In the genomic region with DNA sequence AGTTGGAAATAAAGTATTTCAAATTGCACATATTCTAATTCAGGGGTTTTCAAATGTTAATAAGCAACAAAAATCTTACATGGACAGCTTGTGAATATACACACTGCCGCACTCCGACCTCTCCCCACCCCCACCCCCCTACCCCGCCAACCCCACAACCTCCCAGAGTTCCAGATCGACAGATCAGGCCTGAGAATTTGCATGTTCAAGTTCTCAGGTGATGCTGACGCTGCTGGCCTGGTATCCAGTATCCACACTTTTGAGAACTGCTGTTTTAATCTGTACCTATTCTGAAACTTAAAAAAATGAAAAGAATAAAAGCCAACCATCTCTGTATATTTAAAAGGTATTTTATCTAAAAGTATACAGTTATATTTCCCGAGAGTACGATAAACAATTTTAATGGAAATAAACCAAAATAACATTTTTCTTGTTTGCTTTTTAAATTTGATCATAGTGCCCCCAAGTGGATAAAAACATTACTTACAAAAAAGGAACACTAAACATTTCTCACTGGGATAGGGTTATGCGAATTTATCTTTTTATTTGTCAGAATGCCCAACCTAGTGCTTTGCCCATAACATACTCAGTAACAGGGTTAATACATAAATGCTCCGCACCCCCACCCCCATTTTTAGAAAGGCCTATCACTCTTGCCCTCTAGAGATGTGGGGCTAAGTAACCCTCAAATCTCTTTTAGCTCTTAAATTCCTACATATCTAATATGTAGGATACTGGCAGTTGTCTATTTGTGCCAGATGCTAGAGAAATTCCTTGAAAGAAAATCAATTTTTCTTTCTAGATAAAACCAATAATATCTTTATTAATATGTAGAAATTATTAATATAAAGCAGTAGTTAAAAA, we compare ENCODE assay signal across 12 cellular contexts.
DNase-seq lines count a peak whose midpoint lies in the region; ATAC-seq, FAIRE-seq and TF ChIP-seq lines count a peak whose summit lies in the region.
"Had no signal": no experiment of that assay in that cellular context is flagged by ENCODE, and none has a peak within 500 bp of the region (broad histone marks: within the 10 kb centered on the region; RNA-seq: fewer than 3 reads in every experiment).

No MANE protein-coding gene starts in this region.

- H3K27ac ChIP-seq in heart left ventricle, result no peak overlapping the region
- H3K27ac ChIP-seq in OCI-LY7 (ENCODE audit: low read depth, low read length, poor library complexity, severe bottlenecking), result no peak overlapping the region
- H3K27ac ChIP-seq in right cardiac atrium (ENCODE audit: low read length), result no peak overlapping the region
- H3K27ac ChIP-seq: SK-N-MC had no signal

- no peaks in the 10 kb centered on the region for H3K4me1 ChIP-seq in heart left ventricle
- H3K4me1 ChIP-seq in OCI-LY7 (ENCODE audit: insufficient read depth, low read length, poor library complexity, severe bottlenecking), result no peaks in the 10 kb centered on the region
- H3K4me1 ChIP-seq in right cardiac atrium (ENCODE audit: control insufficient read depth, insufficient read depth, low read length), result no peaks in the 10 kb centered on the region

- DNase-seq in heart left ventricle, result no peak
- no peak for DNase-seq in Right ventricle myocardium superior
- no peak for DNase-seq in OCI-LY7 (ENCODE audit: low spot score)
- DNase-seq in fibroblast of the aortic adventitia (ENCODE audit: low read depth), result peak; percentile 50
- DNase-seq in urothelium cell line (ENCODE audit: low spot score), result peak; percentile 2
- DNase-seq in right cardiac atrium, result no peak
- DNase-seq: DMS79 treated with DMSO at 0.1 percent for 48 hours; naive B cell; stimulated activated naive CD4-positive, alpha-beta T cell treated with Interleukin-2 at 50 U/mL for 16 hours had no signal

- no peaks in the 10 kb centered on the region for H3K79me2 ChIP-seq in OCI-LY7 (ENCODE audit: insufficient read depth, low read depth, low read length)

- BruUV-seq in OCI-LY7 (replicated peaks; lab: Mats Ljungman, UMichigan), result no TSS peak

- no peaks in the 10 kb centered on the region for H3K9me2 ChIP-seq in OCI-LY7 (ENCODE audit: insufficient read depth, low read length)

- intact Hi-C loops in heart left ventricle (cut with DNase I), result loop anchor here in 6 of 10 donors (5.0 to 10.0 kb wide), 3 partner anchors 315 to 440 kb away; no protein-coding TSS in a partner anchor
- intact Hi-C loops in Right ventricle myocardium superior (cut with DNase I), result no loop called here
- intact Hi-C loops in OCI-LY7 (cut with micrococcal nuclease; ENCODE audit: unreplicated experiment), result loop anchor here (2.0 kb wide), 1 partner anchor 440 kb away; no protein-coding TSS in a partner anchor
- intact Hi-C loops in right cardiac atrium (cut with DNase I), result loop anchor here in 2 of 4 donors (10.0 kb wide), 2 partner anchors 308 to 438 kb away; no protein-coding TSS in a partner anchor

- no peaks in the 10 kb centered on the region for H3K9me3 ChIP-seq in heart left ventricle
- H3K9me3 ChIP-seq in OCI-LY7 (ENCODE audit: low read length), result no peaks in the 10 kb centered on the region
- H3K9me3 ChIP-seq in right cardiac atrium (ENCODE audit: control insufficient read depth, low read length), result no peaks in the 10 kb centered on the region

- H3K4me2 ChIP-seq in OCI-LY7 (ENCODE audit: low read length), result no peak overlapping the region

- H3K36me3 ChIP-seq in heart left ventricle (no peaks in the 10 kb centered on the region), OCI-LY7 (ENCODE audit: insufficient read depth, low read length) (no peaks in the 10 kb centered on the region)

- TF ChIP-seq POLR2A in heart left ventricle (IDR thresholded peaks at IDR 0.05), result no peak

- no peaks in the 10 kb centered on the region for H4K20me1 ChIP-seq in OCI-LY7 (ENCODE audit: insufficient read depth, low read length)

- H2AFZ ChIP-seq in OCI-LY7 (ENCODE audit: low read length), result no peak overlapping the region

- H3K27me3 ChIP-seq in heart left ventricle, result no peaks in the 10 kb centered on the region
- H3K27me3 ChIP-seq in right cardiac atrium (ENCODE audit: control insufficient read depth, insufficient read depth), result no peaks in the 10 kb centered on the region

- H3K4me3 ChIP-seq in heart left ventricle, result no peak overlapping the region
- H3K4me3 ChIP-seq in OCI-LY7 (ENCODE audit: low read depth, low read length, poor library complexity, severe bottlenecking), result no peak overlapping the region
- no peak overlapping the region for H3K4me3 ChIP-seq in fibroblast of the aortic adventitia (ENCODE audit: low read depth, low read length)
- no peak overlapping the region for H3K4me3 ChIP-seq in right cardiac atrium (ENCODE audit: low read length)
- H3K4me3 ChIP-seq: SK-N-MC had no signal

- CTCF ChIA-PET in OCI-LY7 (lab: Charles Lee; ENCODE audit: unreplicated experiment), result no interaction called here

- ATAC-seq in heart left ventricle, result no peak
- ATAC-seq in Right ventricle myocardium superior (ENCODE audit: poor library complexity), result no peak
- no peak for ATAC-seq in GM19351 (IDR thresholded peaks at IDR 0.05; ENCODE audit: unreplicated experiment)
- no peak for ATAC-seq in GM18873 (IDR thresholded peaks at IDR 0.05; ENCODE audit: low FRiP score, unreplicated experiment)
- ATAC-seq in right cardiac atrium, result no peak

- TF ChIP-seq CTCF in heart left ventricle (IDR thresholded peaks at IDR 0.05) (peak in 10 of 12 donors; percentile 5 to 49 (median 36)), OCI-LY7 (conservative IDR thresholded peaks at IDR 0.05; ENCODE audit: low read length) (peak; percentile 78), fibroblast of the aortic adventitia (IDR thresholded peaks at IDR 0.05; ENCODE audit: insufficient read depth, low read length) (peak; percentile 38)

- FAIRE-seq in urothelium cell line (lab: Jason Lieb, UNC), result no peak

- POLR2A ChIA-PET in OCI-LY7 (lab: Charles Lee), result interaction anchor here (1.1 kb wide), 1 partner anchor 12 kb away, joined by 3 read pairs; no protein-coding TSS in a partner anchor

- WGBS in heart left ventricle, 4 donors, result 43 to 51% (median 48%) methylated on average over 9 of the region's 9 CpGs
- WGBS in right cardiac atrium, result 32% methylated on average over 9 of the region's 9 CpGs

Comparison
In these comparisons a context has a peak if more than half of its experiments do, and no peak if none do; other contexts are left out.
1. DNase-seq: peak in fibroblast of the aortic adventitia (single experiment) and urothelium cell line (single experiment); none in heart left ventricle (0 of 5), Right ventricle myocardium superior (single experiment), OCI-LY7 (single experiment) and right cardiac atrium (0 of 3).
2. Peak in every context shown above with its lines, with median percentiles within 50 percentile points of each other: CTCF ChIP-seq.